Comparison of ENCODE assay signal across 25 cellular contexts in the genomic region with DNA sequence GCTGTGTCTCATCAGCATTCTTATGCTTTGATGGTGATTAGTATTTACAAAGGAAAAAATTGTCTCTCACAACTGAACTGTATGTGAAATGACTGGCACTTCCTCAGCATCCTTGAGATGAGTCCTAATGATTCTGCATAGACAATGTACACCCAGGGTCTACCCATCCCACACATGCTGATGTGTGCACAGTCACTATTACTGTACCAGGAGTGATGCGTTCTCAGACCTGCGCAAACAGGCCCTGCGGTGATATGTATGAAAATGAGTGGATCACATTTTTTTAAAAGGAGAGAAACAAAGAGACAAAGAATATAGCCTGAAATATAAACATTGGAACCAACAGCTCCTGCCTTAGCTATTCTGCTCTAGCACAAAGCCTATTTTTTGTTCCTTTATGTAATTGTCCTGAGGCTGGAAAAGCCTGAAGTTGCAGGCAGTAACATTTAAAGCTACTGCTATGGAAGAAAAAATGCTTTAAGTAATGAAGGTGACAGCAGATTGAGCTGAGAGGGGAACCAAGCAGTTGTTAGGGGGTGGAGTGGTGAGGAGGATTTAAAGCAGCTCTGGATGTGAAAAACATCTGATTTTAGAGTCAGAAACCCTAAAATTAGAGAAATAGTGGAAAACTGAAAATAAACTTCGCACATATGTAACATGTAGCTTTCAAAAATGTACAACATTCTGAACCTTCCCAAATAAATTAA. TPM values are rescaled to one million over a fixed set of nuclear protein-coding genes. Genes with fewer than 3 reads are reported as not detected.
DNase-seq lines count a peak whose midpoint lies in the region; ATAC-seq and TF ChIP-seq lines count a peak whose summit lies in the region.
"Had no signal": no experiment of that assay in that cellular context is flagged by ENCODE, and none has a peak within 500 bp of the region (broad histone marks: within the 10 kb centered on the region; RNA-seq: fewer than 3 reads in every experiment).

No MANE protein-coding gene starts in this region.

- H3K9me3 Mint-ChIP-seq in activated T-helper 17 cell treated with anti-CD3 and anti-CD28 coated beads, Interleukin-2, amount 50 U/mL, for 72 hours, result no peaks in the 10 kb centered on the region
- H3K9me3 Mint-ChIP-seq: activated naive CD8-positive, alpha-beta T cell treated with anti-CD3 and anti-CD28 coated beads, Interleukin-2, amount 10 ng/mL, durations not matched to agents 7 days and 5 days; activated T-helper 1 cell treated with anti-CD3 and anti-CD28 coated beads, Interleukin-12 subunit alpha, Interleukin-12 subunit beta, Interleukin-2, Interleukin-4 antibody, amounts not matched to agents 30 ng/mL and 10 ng/mL and 1 ng/mL, durations not matched to agents 14 hours and 24 hours and 36 hours; CD4-positive, CD25-positive, alpha-beta regulatory T cell; IgD-negative memory B cell; nephron had no signal

- H3K27ac Mint-ChIP-seq in activated T-helper 17 cell treated with anti-CD3 and anti-CD28 coated beads, Interleukin-2, amount 50 U/mL, for 72 hours, result no peak overlapping the region
- H3K27ac Mint-ChIP-seq: activated naive CD8-positive, alpha-beta T cell treated with anti-CD3 and anti-CD28 coated beads, Interleukin-2, amount 10 ng/mL, durations not matched to agents 7 days and 5 days; activated T-helper 1 cell treated with anti-CD3 and anti-CD28 coated beads, Interleukin-12 subunit alpha, Interleukin-12 subunit beta, Interleukin-2, Interleukin-4 antibody, amounts not matched to agents 30 ng/mL and 10 ng/mL and 1 ng/mL, durations not matched to agents 14 hours and 24 hours and 36 hours; CD4-positive, CD25-positive, alpha-beta regulatory T cell; IgD-negative memory B cell; nephron; WTC11 had no signal

- H3K27me3 Mint-ChIP-seq in activated T-helper 17 cell treated with anti-CD3 and anti-CD28 coated beads, Interleukin-2, amount 50 U/mL, for 72 hours, result no peaks in the 10 kb centered on the region

- H3K4me1 Mint-ChIP-seq in activated T-helper 17 cell treated with anti-CD3 and anti-CD28 coated beads, Interleukin-2, amount 50 U/mL, for 72 hours, result peaks cover 14% of the 10 kb centered on the region

- no peak for TF ChIP-seq CTCF in GM13976 (IDR thresholded peaks at IDR 0.05; ENCODE audit: borderline replicate concordance, control extremely low read depth, extremely low read depth, insufficient read depth, missing control alignments)

- in situ Hi-C loops in GM13976 (cut with MboI; ENCODE audit: low sequenced_read_pairs, unreplicated experiment), result loop anchor here (25.0 kb wide), 1 partner anchor 697 kb away; the partner anchor contains the start of gene ATP5PO

- no peaks in the 10 kb centered on the region for H3K36me3 Mint-ChIP-seq in activated T-helper 17 cell treated with anti-CD3 and anti-CD28 coated beads, Interleukin-2, amount 50 U/mL, for 72 hours (ENCODE audit: low read depth)
- H3K36me3 Mint-ChIP-seq: activated naive CD8-positive, alpha-beta T cell treated with anti-CD3 and anti-CD28 coated beads, Interleukin-2, amount 10 ng/mL, durations not matched to agents 7 days and 5 days; CD4-positive, CD25-positive, alpha-beta regulatory T cell; WTC11 had no signal

- DNase-seq in COR-L47 (lab: John Stamatoyannopoulos, UW) (peak; percentile 28), NCI-H146 treated with DMSO at 0.1 percent for 48 hours (lab: John Stamatoyannopoulos, UW; ENCODE audit: unreplicated experiment) (peak; percentile 76), islet precursor cell (peak; percentile 10), GM13976 (ENCODE audit: low spot score) (no peak)
- DNase-seq in activated CD4-positive, CD25-positive, alpha-beta regulatory T cell treated with anti-CD3 and anti-CD28 coated beads, Interleukin-2, amount 50 U/mL, for 72 hours, result no peak
- DNase-seq: activated naive CD8-positive, alpha-beta T cell treated with anti-CD3 and anti-CD28 coated beads, Interleukin-2, amount 10 ng/mL, durations not matched to agents 7 days and 5 days; body of pancreas; CD4-positive, CD25-positive, alpha-beta regulatory T cell; cortex of kidney; DMS 273 treated with DMSO at 0.1 percent for 48 hours; HCEC 1CT; heart left ventricle; NCI-H1105 treated with DMSO at 0.1 percent for 48 hours; NCI-H2081 treated with DMSO at 0.1 percent for 48 hours; sigmoid colon; stimulated activated CD4-positive, alpha-beta T cell treated with anti-CD3 and anti-CD28 coated beads, Interleukin-15, amount 100 ng/mL, for 24 hours; testis; uterus had no signal

- H3K4me3 Mint-ChIP-seq in activated T-helper 17 cell treated with anti-CD3 and anti-CD28 coated beads, Interleukin-2, amount 50 U/mL, for 72 hours, result no peak overlapping the region
- H3K4me3 Mint-ChIP-seq: activated naive CD8-positive, alpha-beta T cell treated with anti-CD3 and anti-CD28 coated beads, Interleukin-2, amount 10 ng/mL, durations not matched to agents 7 days and 5 days; activated T-helper 1 cell treated with anti-CD3 and anti-CD28 coated beads, Interleukin-12 subunit alpha, Interleukin-12 subunit beta, Interleukin-2, Interleukin-4 antibody, amounts not matched to agents 30 ng/mL and 10 ng/mL and 1 ng/mL, durations not matched to agents 14 hours and 24 hours and 36 hours; CD4-positive, CD25-positive, alpha-beta regulatory T cell; WTC11 had no signal

- ATAC-seq in activated T-helper 17 cell treated with anti-CD3 and anti-CD28 coated beads, Interleukin-2, amount 50 U/mL, for 72 hours (replicated peaks), result peak; percentile 54
- ATAC-seq in GM18868 (IDR thresholded peaks at IDR 0.05; ENCODE audit: unreplicated experiment), result no peak
- ATAC-seq: body of pancreas, heart left ventricle, WTC11 had no signal

RNA-seq across cellular contexts. Expression of gene RCAN1, which starts 5.5 kb away (rescaled TPM):
- 1 to 10 TPM; 4.9 to 6.3 TPM for total RNA-seq in activated T-helper 17 cell treated with anti-CD3 and anti-CD28 coated beads, Interleukin-2, amount 50 U/mL, for 72 hours

RNA-seq across cellular contexts. Expression of gene CLIC6, which starts 59.4 kb away (rescaled TPM):
- under 1 TPM; 0.11 to 0.13 TPM for total RNA-seq in activated T-helper 17 cell treated with anti-CD3 and anti-CD28 coated beads, Interleukin-2, amount 50 U/mL, for 72 hours
- total RNA-seq: activated T-helper 1 cell treated with anti-CD3 and anti-CD28 coated beads, Interleukin-12 subunit alpha, Interleukin-12 subunit beta, Interleukin-2, Interleukin-4 antibody, amounts not matched to agents 30 ng/mL and 10 ng/mL and 1 ng/mL, durations not matched to agents 14 hours and 24 hours and 36 hours; CD4-positive, CD25-positive, alpha-beta regulatory T cell; G401 had no signal

Comparison
In these comparisons a context has a peak if more than half of its experiments do, and no peak if none do; other contexts are left out.
1. DNase-seq: peak in COR-L47 (single experiment), NCI-H146 treated with DMSO at 0.1 percent for 48 hours (single experiment) and islet precursor cell (single experiment); none in activated CD4-positive, CD25-positive, alpha-beta regulatory T cell treated with anti-CD3 and anti-CD28 coated beads, Interleukin-2, amount 50 U/mL, for 72 hours (single experiment) and GM13976 (single experiment).